15 cellular contexts compared by ENCODE assay signal in genomic region chr9:130794923-130795495, GRCh38. TPM values are rescaled to one million over a fixed set of nuclear protein-coding genes. Genes with fewer than 3 reads are reported as not detected.
A peak's percentile ranks its signal among the peaks of the same experiment; 100 is the strongest.
DNase-seq lines count a peak whose midpoint lies in the region; ATAC-seq and TF ChIP-seq lines count a peak whose summit lies in the region.
"Had no signal": no experiment of that assay in that cellular context is flagged by ENCODE, and none has a peak within 500 bp of the region (broad histone marks: within the 10 kb centered on the region; RNA-seq: fewer than 3 reads in every experiment).

No MANE protein-coding gene starts in this region.

- WGBS in ovary, 3 donors, result 29 to 36% (median 35%) methylated on average over 6 of the region's 6 CpGs

- H3K36me3 ChIP-seq in ovary, result no peaks in the 10 kb centered on the region

- intact Hi-C loops in Right ventricle myocardium superior (cut with DNase I), result no loop called here
- intact Hi-C loops in cardiac septum (cut with DNase I), result no loop called here
- intact Hi-C loops in ovary (cut with DNase I), result no loop called here

- H3K9me3 ChIP-seq in ovary, result no peaks in the 10 kb centered on the region

- TF ChIP-seq POLR2A in ovary (IDR thresholded peaks at IDR 0.05), result no peak

- ATAC-seq in Right ventricle myocardium superior (ENCODE audit: poor library complexity) (peak; percentile 49), HG03521 (IDR thresholded peaks at IDR 0.05; ENCODE audit: unreplicated experiment) (no peak)
- ATAC-seq: HCT116; stimulated activated memory B cell treated with anti-CD40 and anti-IgM and Interleukin-4, amounts not matched to agents 10 μg/mL and 1 μg/mL and 100 μg/mL, for 72 hours had no signal

- H3K4me3 ChIP-seq in ovary, result no peak overlapping the region

- peaks cover 6% of the 10 kb centered on the region for H3K4me1 ChIP-seq in ovary (ENCODE audit: insufficient read depth)

- peak overlapping the region; percentile 42 to 51 for H3K27ac ChIP-seq in ovary

- no peak for TF ChIP-seq EP300 in ovary (IDR thresholded peaks at IDR 0.05)

- TF ChIP-seq CTCF in ovary (IDR thresholded peaks at IDR 0.05), result no peak

- DNase-seq in Right ventricle myocardium superior, result no peak
- DNase-seq in cardiac septum (ENCODE audit: low spot score), result no peak
- peak; percentile 91 for DNase-seq in fibroblast of gingiva (ENCODE audit: low read depth)
- DNase-seq in ovary, result no peak
- no peak for DNase-seq in NCI-H1694 treated with DMSO at 0.1 percent for 48 hours (lab: John Stamatoyannopoulos, UW)
- DNase-seq in A172 (ENCODE audit: low spot score), result no peak
- no peak for DNase-seq in activated naive CD4-positive, alpha-beta T cell (lab: John Stamatoyannopoulos, UW)
- DNase-seq: central memory CD4-positive, alpha-beta T cell; NCI-H2081; NCI-H774; SHP77; stimulated activated CD4-positive, alpha-beta T cell treated with anti-CD3 and anti-CD28 coated beads, Interleukin-4, amount 100 ng/mL, for 4 hours had no signal

- no peaks in the 10 kb centered on the region for H3K27me3 ChIP-seq in ovary

RNA-seq across cellular contexts. Expression of gene ABL1, which starts 40.0 kb away (rescaled TPM):
- total RNA-seq in Right ventricle myocardium superior (31.5 TPM), cardiac septum (38.0 TPM), ovary (100 to 1,000 TPM in 3 of 7 donors, 10 to 100 TPM in 4; 39.4 to 112 (median 92.5) TPM)
- 10 to 100 TPM; 49.1 to 56.9 TPM for polyA plus RNA-seq in ovary
- total RNA-seq in A172 (2014; rRNA removed; shearing (Covaris generic)), result 6.8 and 13.1 TPM in 2 replicates
